Comparison of ENCODE assay signal across 1 cellular context in the genomic region with DNA sequence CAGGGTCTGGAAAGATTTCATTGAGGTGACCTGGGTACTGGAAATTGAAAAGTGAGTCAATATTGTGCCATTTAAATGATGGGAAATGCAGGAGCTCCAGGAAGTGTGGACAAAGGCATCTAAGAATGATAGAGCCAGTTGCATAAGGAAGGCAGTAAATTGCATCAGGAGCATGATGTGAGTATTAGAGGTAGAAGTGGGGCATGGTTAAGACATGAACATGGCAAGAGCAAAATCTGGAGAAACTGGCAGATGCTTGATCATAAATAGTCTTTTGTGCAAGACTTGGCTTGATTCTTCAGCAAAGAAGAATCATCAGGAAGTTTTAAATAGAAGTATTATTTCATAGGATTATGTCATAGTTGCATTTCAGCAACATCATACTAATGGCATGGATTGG.
TF ChIP-seq lines count a peak whose summit lies in the region.

No MANE protein-coding gene starts in this region.

TF ChIP-seq in HepG2, 621 proteins besides CTCF, POLR2A, EP300 and RAD21 (continued from another document):
- TF ChIP-seq, protein P1, sequence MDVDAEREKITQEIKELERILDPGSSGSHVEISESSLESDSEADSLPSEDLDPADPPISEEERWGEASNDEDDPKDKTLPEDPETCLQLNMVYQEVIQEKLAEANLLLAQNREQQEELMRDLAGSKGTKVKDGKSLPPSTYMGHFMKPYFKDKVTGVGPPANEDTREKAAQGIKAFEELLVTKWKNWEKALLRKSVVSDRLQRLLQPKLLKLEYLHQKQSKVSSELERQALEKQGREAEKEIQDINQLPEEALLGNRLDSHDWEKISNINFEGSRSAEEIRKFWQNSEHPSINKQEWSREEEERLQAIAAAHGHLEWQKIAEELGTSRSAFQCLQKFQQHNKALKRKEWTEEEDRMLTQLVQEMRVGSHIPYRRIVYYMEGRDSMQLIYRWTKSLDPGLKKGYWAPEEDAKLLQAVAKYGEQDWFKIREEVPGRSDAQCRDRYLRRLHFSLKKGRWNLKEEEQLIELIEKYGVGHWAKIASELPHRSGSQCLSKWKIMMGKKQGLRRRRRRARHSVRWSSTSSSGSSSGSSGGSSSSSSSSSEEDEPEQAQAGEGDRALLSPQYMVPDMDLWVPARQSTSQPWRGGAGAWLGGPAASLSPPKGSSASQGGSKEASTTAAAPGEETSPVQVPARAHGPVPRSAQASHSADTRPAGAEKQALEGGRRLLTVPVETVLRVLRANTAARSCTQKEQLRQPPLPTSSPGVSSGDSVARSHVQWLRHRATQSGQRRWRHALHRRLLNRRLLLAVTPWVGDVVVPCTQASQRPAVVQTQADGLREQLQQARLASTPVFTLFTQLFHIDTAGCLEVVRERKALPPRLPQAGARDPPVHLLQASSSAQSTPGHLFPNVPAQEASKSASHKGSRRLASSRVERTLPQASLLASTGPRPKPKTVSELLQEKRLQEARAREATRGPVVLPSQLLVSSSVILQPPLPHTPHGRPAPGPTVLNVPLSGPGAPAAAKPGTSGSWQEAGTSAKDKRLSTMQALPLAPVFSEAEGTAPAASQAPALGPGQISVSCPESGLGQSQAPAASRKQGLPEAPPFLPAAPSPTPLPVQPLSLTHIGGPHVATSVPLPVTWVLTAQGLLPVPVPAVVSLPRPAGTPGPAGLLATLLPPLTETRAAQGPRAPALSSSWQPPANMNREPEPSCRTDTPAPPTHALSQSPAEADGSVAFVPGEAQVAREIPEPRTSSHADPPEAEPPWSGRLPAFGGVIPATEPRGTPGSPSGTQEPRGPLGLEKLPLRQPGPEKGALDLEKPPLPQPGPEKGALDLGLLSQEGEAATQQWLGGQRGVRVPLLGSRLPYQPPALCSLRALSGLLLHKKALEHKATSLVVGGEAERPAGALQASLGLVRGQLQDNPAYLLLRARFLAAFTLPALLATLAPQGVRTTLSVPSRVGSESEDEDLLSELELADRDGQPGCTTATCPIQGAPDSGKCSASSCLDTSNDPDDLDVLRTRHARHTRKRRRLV (CRISPR knock-in tag; IDR thresholded peaks at IDR 0.05): no peak
